In the genomic region with DNA sequence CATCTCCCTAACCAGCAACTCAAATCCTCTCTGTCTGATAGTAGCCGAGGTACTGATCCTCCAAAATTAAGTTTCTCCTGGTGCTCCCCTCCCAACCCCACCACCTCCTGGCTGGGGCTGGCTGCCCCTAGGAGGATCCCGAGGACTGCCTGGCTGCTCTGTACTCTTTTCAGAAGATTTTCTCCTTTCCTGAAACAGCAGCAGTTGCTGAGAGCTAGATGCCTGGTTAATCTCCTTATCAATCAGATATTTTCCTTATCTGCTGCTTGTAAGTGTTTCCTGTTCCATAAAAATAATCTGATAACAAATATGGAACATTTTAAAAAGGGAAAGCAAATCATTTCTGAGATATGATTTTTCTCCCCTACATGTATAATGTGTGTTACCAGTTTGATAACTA, we compare ENCODE assay signal across 11 cellular contexts. TPM values are rescaled to one million over a fixed set of nuclear protein-coding genes. Genes with fewer than 3 reads are reported as not detected.
DNase-seq lines count a peak whose midpoint lies in the region; ATAC-seq and TF ChIP-seq lines count a peak whose summit lies in the region.
"Had no signal": no experiment of that assay in that cellular context is flagged by ENCODE, and none has a peak within 500 bp of the region (broad histone marks: within the 10 kb centered on the region; RNA-seq: fewer than 3 reads in every experiment).

No MANE protein-coding gene starts in this region.

- H3K36me3 ChIP-seq in thoracic aorta: peaks cover 6% of the 10 kb centered on the region
- peaks cover 0 to 9% of the 10 kb centered on the region in 2 donors for H3K36me3 ChIP-seq in vagina

- no peak overlapping the region for H3K4me3 Mint-ChIP-seq in activated CD4-positive, alpha-beta memory T cell treated with anti-CD3 and anti-CD28 coated beads, Interleukin-2, amount 10 ng/mL, durations not matched to agents 7 days and 5 days
- H3K4me3 Mint-ChIP-seq in activated CD4-positive, alpha-beta memory T cell treated with anti-CD3 and anti-CD28 coated beads for 36 hours: no peak overlapping the region
- H3K4me3 Mint-ChIP-seq in naive B cell: no peak overlapping the region
- H3K4me3 Mint-ChIP-seq in HFFc6: no peak overlapping the region

- CTCF ChIA-PET in activated CD4-positive, alpha-beta memory T cell treated with anti-CD3 and anti-CD28 coated beads, Interleukin-2, amount 10 ng/mL, durations not matched to agents 7 days and 5 days (lab: Charles Lee): interaction anchor here (0.8 to 1.6 kb wide), 4 partner anchors 8 to 81 kb away, joined by 3 to 4 read pairs (median 4); no protein-coding TSS in a partner anchor
- CTCF ChIA-PET in activated CD4-positive, alpha-beta memory T cell treated with anti-CD3 and anti-CD28 coated beads for 36 hours (lab: Charles Lee): interaction anchor here (0.6 to 2.2 kb wide), 4 partner anchors 31 to 361 kb away, joined by 3 to 11 read pairs (median 3); no protein-coding TSS in a partner anchor

- no peaks in the 10 kb centered on the region for H3K9me3 Mint-ChIP-seq in activated CD4-positive, alpha-beta memory T cell treated with anti-CD3 and anti-CD28 coated beads, Interleukin-2, amount 10 ng/mL, durations not matched to agents 7 days and 5 days
- H3K9me3 Mint-ChIP-seq in activated CD4-positive, alpha-beta memory T cell treated with anti-CD3 and anti-CD28 coated beads for 36 hours: no peaks in the 10 kb centered on the region
- H3K9me3 Mint-ChIP-seq in naive B cell: no peaks in the 10 kb centered on the region
- no peaks in the 10 kb centered on the region for H3K9me3 Mint-ChIP-seq in HFFc6

- H3K4me1 ChIP-seq in thoracic aorta (ENCODE audit: control insufficient read depth in 1 of 2, low read depth in 2 of 2) (peaks cover 11 to 23% of the 10 kb centered on the region in 2 donors), vagina (peaks cover 16% of the 10 kb centered on the region)

- TF ChIP-seq POLR2A in vagina (IDR thresholded peaks at IDR 0.05): no peak

- peaks cover 26% of the 10 kb centered on the region for H3K4me1 Mint-ChIP-seq in activated CD4-positive, alpha-beta memory T cell treated with anti-CD3 and anti-CD28 coated beads, Interleukin-2, amount 10 ng/mL, durations not matched to agents 7 days and 5 days
- peaks cover 15% of the 10 kb centered on the region for H3K4me1 Mint-ChIP-seq in activated CD4-positive, alpha-beta memory T cell treated with anti-CD3 and anti-CD28 coated beads for 36 hours (ENCODE audit: low read depth)
- H3K4me1 Mint-ChIP-seq in naive B cell (peaks cover 0 to 17% (median 0%) of the 10 kb centered on the region in 3 donors), HFFc6 (ENCODE audit: low read depth) (peaks cover 50% of the 10 kb centered on the region)

- TF ChIP-seq CTCF in dorsolateral prefrontal cortex (IDR thresholded peaks at IDR 0.05 in 54 of 56, conservative IDR thresholded peaks at IDR 0.05 in 2 of 56; ENCODE audit: low read depth in 1 of 56, partially characterized antibody in 56 of 56) (no peak), thoracic aorta (IDR thresholded peaks at IDR 0.05) (no peak), HFFc6 (IDR thresholded peaks at IDR 0.05) (no peak), vagina (IDR thresholded peaks at IDR 0.05) (no peak)

- no peaks in the 10 kb centered on the region for H3K9me3 ChIP-seq in thoracic aorta
- H3K9me3 ChIP-seq in vagina: no peaks in the 10 kb centered on the region

- POLR2A ChIA-PET in activated CD4-positive, alpha-beta memory T cell treated with anti-CD3 and anti-CD28 coated beads, Interleukin-2, amount 10 ng/mL, durations not matched to agents 7 days and 5 days (lab: Charles Lee): interaction anchor here (1.7 kb wide), 1 partner anchor 29 kb away, joined by 4 read pairs; no protein-coding TSS in a partner anchor
- POLR2A ChIA-PET in activated CD4-positive, alpha-beta memory T cell treated with anti-CD3 and anti-CD28 coated beads for 36 hours (lab: Charles Lee): no interaction called here

- H3K27ac ChIP-seq in dorsolateral prefrontal cortex: peak overlapping the region in 53 of 59 donors; percentile 4 to 85 (median 58)
- H3K27ac ChIP-seq in thoracic aorta: peak overlapping the region; percentile 57 to 69
- no peak overlapping the region for H3K27ac ChIP-seq in vagina
- H3K27ac ChIP-seq: HL-60 had no signal

- peak overlapping the region; percentile 10 for H3K27ac Mint-ChIP-seq in activated CD4-positive, alpha-beta memory T cell treated with anti-CD3 and anti-CD28 coated beads, Interleukin-2, amount 10 ng/mL, durations not matched to agents 7 days and 5 days
- H3K27ac Mint-ChIP-seq in activated CD4-positive, alpha-beta memory T cell treated with anti-CD3 and anti-CD28 coated beads for 36 hours: no peak overlapping the region
- peak overlapping the region in 4 of 6 donors; percentile 24 to 53 (median 46) for H3K27ac Mint-ChIP-seq in naive B cell
- no peak overlapping the region; the same call in 1 of the 2 replicates for H3K27ac Mint-ChIP-seq in HFFc6

- H3K27me3 Mint-ChIP-seq in activated CD4-positive, alpha-beta memory T cell treated with anti-CD3 and anti-CD28 coated beads, Interleukin-2, amount 10 ng/mL, durations not matched to agents 7 days and 5 days: no peaks in the 10 kb centered on the region
- no peaks in the 10 kb centered on the region for H3K27me3 Mint-ChIP-seq in activated CD4-positive, alpha-beta memory T cell treated with anti-CD3 and anti-CD28 coated beads for 36 hours
- no peaks in the 10 kb centered on the region for H3K27me3 Mint-ChIP-seq in naive B cell
- 0 out of 2 replicates have a peak, but pooled peaks cover 3% of the 10 kb centered on the region for H3K27me3 Mint-ChIP-seq in HFFc6 (ENCODE audit: insufficient read depth)

- intact Hi-C loops in activated CD4-positive, alpha-beta memory T cell treated with anti-CD3 and anti-CD28 coated beads for 36 hours (cut with micrococcal nuclease): no loop called here
- intact Hi-C loops in dorsolateral prefrontal cortex (cut with DNase I) (no loop called here), vagina (cut with DNase I) (no loop called here)

- no peak overlapping the region for H3K4me3 ChIP-seq in dorsolateral prefrontal cortex
- H3K4me3 ChIP-seq in thoracic aorta: no peak overlapping the region
- no peak overlapping the region for H3K4me3 ChIP-seq in vagina

- no peak for DNase-seq in activated CD4-positive, alpha-beta memory T cell treated with anti-CD3 and anti-CD28 coated beads, Interleukin-2, amount 10 ng/mL, durations not matched to agents 7 days and 5 days
- no peak for DNase-seq in activated CD4-positive, alpha-beta memory T cell treated with anti-CD3 and anti-CD28 coated beads for 36 hours
- DNase-seq in dorsolateral prefrontal cortex (no peak), naive B cell (no peak), thoracic aorta (ENCODE audit: low spot score) (no peak), iPS-NIHi7 (ENCODE audit: extremely low spot score) (no peak), HFFc6 (no peak), vagina (ENCODE audit: extremely low spot score in 2 of 2) (no peak)
- DNase-seq: ACHN; activated CD4-positive, alpha-beta T cell treated with anti-CD3 and anti-CD28 coated beads, Interleukin-2, amount 50 U/mL, for 4 hours had no signal

- H3K27me3 ChIP-seq in dorsolateral prefrontal cortex (no peaks in the 10 kb centered on the region), thoracic aorta (replicated peaks; ENCODE audit: insufficient read depth) (no peaks in the 10 kb centered on the region), vagina (no peaks in the 10 kb centered on the region)

- no peak for ATAC-seq in naive B cell (ENCODE audit: low read depth in 2 of 2)
- ATAC-seq in thoracic aorta (ENCODE audit: insufficient number of reproducible peaks, low FRiP score, low read depth): no peak

- peaks cover 54% of the 10 kb centered on the region for H3K36me3 Mint-ChIP-seq in activated CD4-positive, alpha-beta memory T cell treated with anti-CD3 and anti-CD28 coated beads, Interleukin-2, amount 10 ng/mL, durations not matched to agents 7 days and 5 days (ENCODE audit: low read depth)
- peaks cover 24% of the 10 kb centered on the region for H3K36me3 Mint-ChIP-seq in activated CD4-positive, alpha-beta memory T cell treated with anti-CD3 and anti-CD28 coated beads for 36 hours
- H3K36me3 Mint-ChIP-seq in naive B cell: peaks cover 7 to 13% of the 10 kb centered on the region in 2 donors
- peaks cover 30% of the 10 kb centered on the region for H3K36me3 Mint-ChIP-seq in HFFc6 (ENCODE audit: low read depth)

RNA-seq across cellular contexts. Expression of a gene that starts 52.8 kb away (rescaled TPM):
- total RNA-seq in activated CD4-positive, alpha-beta memory T cell treated with anti-CD3 and anti-CD28 coated beads, Interleukin-2, amount 10 ng/mL, durations not matched to agents 7 days and 5 days: 10 to 100 TPM; 37.8 to 44.2 TPM
- total RNA-seq in activated CD4-positive, alpha-beta memory T cell treated with anti-CD3 and anti-CD28 coated beads for 36 hours: 10 to 100 TPM; 28.1 to 29.6 TPM
- total RNA-seq in dorsolateral prefrontal cortex (100 to 1,000 TPM in 82 of 120 experiments, 10 to 100 TPM in 38; 67.0 to 236 (median 109) TPM), thoracic aorta (10 to 100 TPM; 17.9 to 27.2 TPM), vagina (91.1 TPM)
- 10 to 100 TPM in 4 of 6 donors, 1 to 10 TPM in 2; 2.7 to 22.7 (median 12.1) TPM for polyA plus RNA-seq in naive B cell (ENCODE audit: low read depth in 6 of 6)
- total RNA-seq in HFFc6 (2021; fragmentation: NEBNext Ultra II Directional; extraction: Animal tissue kit (Norgen Biotek cat#: 25700)): 10 to 100 TPM; 27.8 to 38.3 (median 34.8) TPM

Comparison
In these comparisons a context has a peak if more than half of its experiments do, and no peak if none do; other contexts are left out.
1. H3K27ac Mint-ChIP-seq: peak in activated CD4-positive, alpha-beta memory T cell treated with anti-CD3 and anti-CD28 coated beads, Interleukin-2, amount 10 ng/mL, durations not matched to agents 7 days and 5 days (single experiment) and naive B cell (4 of 6); none in activated CD4-positive, alpha-beta memory T cell treated with anti-CD3 and anti-CD28 coated beads for 36 hours (single experiment) and HFFc6 (single experiment).